ENCODE assay signal across 24 cellular contexts in genomic region chr1:153799016-153799415, GRCh38. TPM values are rescaled to one million over a fixed set of nuclear protein-coding genes. Genes with fewer than 3 reads are reported as not detected.
DNase-seq lines count a peak whose midpoint lies in the region; ATAC-seq and TF ChIP-seq lines count a peak whose summit lies in the region.
"Had no signal": no experiment of that assay in that cellular context is flagged by ENCODE, and none has a peak within 500 bp of the region (broad histone marks: within the 10 kb centered on the region; RNA-seq: fewer than 3 reads in every experiment).

No MANE protein-coding gene starts in this region.

- no peaks in the 10 kb centered on the region for H3K27me3 Mint-ChIP-seq in activated T-cell treated with anti-CD3 and anti-CD28 coated beads, Interleukin-2, amount 50 U/mL, for 4 hours (ENCODE audit: low read depth)
- H3K27me3 Mint-ChIP-seq in activated CD8-positive, alpha-beta T cell treated with anti-CD3 and anti-CD28 coated beads, Interleukin-2, amount 10 ng/mL, durations not matched to agents 7 days and 5 days (ENCODE audit: low read depth) = no peaks in the 10 kb centered on the region

- no peak for ATAC-seq in activated T-cell treated with anti-CD3 and anti-CD28 coated beads, Interleukin-2, amount 50 U/mL, for 4 hours
- no peak for ATAC-seq in upper lobe of right lung
- no peak for ATAC-seq in activated CD8-positive, alpha-beta T cell treated with anti-CD3 and anti-CD28 coated beads, Interleukin-2, amount 10 ng/mL, durations not matched to agents 7 days and 5 days

- intact Hi-C loops in upper lobe of right lung (cut with DNase I) (loop anchor here (5.0 kb wide), 1 partner anchor 188 kb away; the partner anchor contains the start of gene RAB13), esophagus muscularis mucosa (cut with DNase I) (loop anchor here (5.0 kb wide), 1 partner anchor 123 kb away; the partner anchor contains the start of gene GATAD2B)

- POLR2A ChIA-PET in HEK293T (lab: Yijun Ruan, JAX) = interaction anchor here (0.7 to 2.7 kb wide), 6 partner anchors 124 to 191 kb away, joined by 3 to 12 read pairs (median 5); partner anchors contain the start of genes CREB3L4, GATAD2B, JTB and RPS27
- POLR2A ChIA-PET in activated CD8-positive, alpha-beta T cell treated with anti-CD3 and anti-CD28 coated beads, Interleukin-2, amount 10 ng/mL, durations not matched to agents 7 days and 5 days (lab: Charles Lee) = interaction anchor here (1.2 to 2.0 kb wide), 2 partner anchors 147 to 194 kb away, joined by 3 to 5 read pairs; partner anchors contain the start of gene DENND4B

- H3K27ac Mint-ChIP-seq in activated CD8-positive, alpha-beta T cell treated with anti-CD3 and anti-CD28 coated beads, Interleukin-2, amount 10 ng/mL, durations not matched to agents 7 days and 5 days = no peak overlapping the region

- DNase-seq in activated T-cell treated with anti-CD3 and anti-CD28 coated beads, Interleukin-2, amount 50 U/mL, for 1 hour = peak; percentile 7
- DNase-seq in activated T-cell treated with anti-CD3 and anti-CD28 coated beads, Interleukin-2, amount 50 U/mL, for 4 hours = no peak
- DNase-seq in HEK293T (ENCODE audit: extremely low spot score) = peak; percentile 5
- peak; percentile 67 for DNase-seq in mesenteric fat pad (ENCODE audit: low spot score)
- DNase-seq in upper lobe of right lung = peak; percentile 19
- no peak for DNase-seq in esophagus muscularis mucosa (ENCODE audit: extremely low spot score)
- no peak for DNase-seq in NCI-H2196 (lab: John Stamatoyannopoulos, UW; ENCODE audit: unreplicated experiment)
- no peak for DNase-seq in activated CD8-positive, alpha-beta T cell treated with anti-CD3 and anti-CD28 coated beads, Interleukin-2, amount 10 ng/mL, durations not matched to agents 7 days and 5 days
- DNase-seq: 8988T, DMS 273 treated with DMSO at 0.1 percent for 48 hours, DMS79 treated with DMSO at 0.1 percent for 48 hours, KBM-7, NCI-H1105, NCI-H146, NCI-H2029, NCI-H226, NCI-H510A treated with DMSO at 0.1 percent for 48 hours, NCI-H748 treated with DMSO at 0.1 percent for 48 hours, PC-9, RPMI8226, SHP77 treated with DMSO at 0.1 percent for 48 hours had no signal

- H3K27me3 ChIP-seq in upper lobe of right lung (no peaks in the 10 kb centered on the region), esophagus muscularis mucosa (no peaks in the 10 kb centered on the region)

- H3K36me3 Mint-ChIP-seq in activated T-cell treated with anti-CD3 and anti-CD28 coated beads, Interleukin-2, amount 50 U/mL, for 4 hours (ENCODE audit: insufficient read depth) = peaks cover 3% of the 10 kb centered on the region
- H3K36me3 Mint-ChIP-seq in activated CD8-positive, alpha-beta T cell treated with anti-CD3 and anti-CD28 coated beads, Interleukin-2, amount 10 ng/mL, durations not matched to agents 7 days and 5 days (ENCODE audit: low read depth) = peaks cover 20% of the 10 kb centered on the region

- peaks cover 8% of the 10 kb centered on the region for H3K4me1 ChIP-seq in upper lobe of right lung
- peaks cover 0 to 12% (median 6%) of the 10 kb centered on the region in 4 donors for H3K4me1 ChIP-seq in esophagus muscularis mucosa
- H3K4me1 ChIP-seq: HAP-1 had no signal

- TF ChIP-seq POLR2A in esophagus muscularis mucosa (IDR thresholded peaks at IDR 0.05; ENCODE audit: low read depth) = no peak

- no peak for TF ChIP-seq CTCF in upper lobe of right lung (IDR thresholded peaks at IDR 0.05)
- no peak for TF ChIP-seq CTCF in esophagus muscularis mucosa (IDR thresholded peaks at IDR 0.05)

- no peak overlapping the region for H3K27ac ChIP-seq in upper lobe of right lung
- no peak overlapping the region for H3K27ac ChIP-seq in esophagus muscularis mucosa (replicated peaks in 1 of 4)
- H3K27ac ChIP-seq: C4-2B, PC-9, SK-N-MC had no signal

- H3K4me1 Mint-ChIP-seq in activated T-cell treated with anti-CD3 and anti-CD28 coated beads, Interleukin-2, amount 50 U/mL, for 4 hours (ENCODE audit: low read depth) = peaks cover 11% of the 10 kb centered on the region
- peaks cover 66% of the 10 kb centered on the region for H3K4me1 Mint-ChIP-seq in activated CD8-positive, alpha-beta T cell treated with anti-CD3 and anti-CD28 coated beads, Interleukin-2, amount 10 ng/mL, durations not matched to agents 7 days and 5 days (ENCODE audit: low read depth)

- H3K36me3 ChIP-seq in upper lobe of right lung (no peaks in the 10 kb centered on the region), esophagus muscularis mucosa (peaks cover 0 to 12% (median 5%) of the 10 kb centered on the region in 4 donors)

- H3K4me3 ChIP-seq in upper lobe of right lung = no peak overlapping the region
- no peak overlapping the region for H3K4me3 ChIP-seq in esophagus muscularis mucosa
- H3K4me3 ChIP-seq: HAP-1, PC-9, SK-N-MC had no signal

- H3K9me3 Mint-ChIP-seq in activated T-cell treated with anti-CD3 and anti-CD28 coated beads, Interleukin-2, amount 50 U/mL, for 4 hours = no peaks in the 10 kb centered on the region
- no peaks in the 10 kb centered on the region for H3K9me3 Mint-ChIP-seq in activated CD8-positive, alpha-beta T cell treated with anti-CD3 and anti-CD28 coated beads, Interleukin-2, amount 10 ng/mL, durations not matched to agents 7 days and 5 days (ENCODE audit: insufficient read depth)

- TF ChIP-seq EP300 in esophagus muscularis mucosa (IDR thresholded peaks at IDR 0.05) = no peak

- H3K9me3 ChIP-seq in upper lobe of right lung (no peaks in the 10 kb centered on the region), esophagus muscularis mucosa (no peaks in the 10 kb centered on the region)
- H3K9me3 ChIP-seq: HAP-1 had no signal

- 80% methylated on average over 3 of the region's 4 CpGs for WGBS in esophagus muscularis mucosa

- no peak overlapping the region for H3K4me3 Mint-ChIP-seq in activated T-cell treated with anti-CD3 and anti-CD28 coated beads, Interleukin-2, amount 50 U/mL, for 4 hours
- H3K4me3 Mint-ChIP-seq in activated CD8-positive, alpha-beta T cell treated with anti-CD3 and anti-CD28 coated beads, Interleukin-2, amount 10 ng/mL, durations not matched to agents 7 days and 5 days = no peak overlapping the region

- CTCF ChIA-PET in HEK293T (lab: Yijun Ruan, JAX) = interaction anchor here (0.6 to 3.0 kb wide), 3 partner anchors 32 to 188 kb away, joined by 3 to 16 read pairs (median 3); partner anchors contain the start of gene RAB13
- CTCF ChIA-PET in activated CD8-positive, alpha-beta T cell treated with anti-CD3 and anti-CD28 coated beads, Interleukin-2, amount 10 ng/mL, durations not matched to agents 7 days and 5 days (lab: Charles Lee) = interaction anchor here (2.6 to 4.6 kb wide), 4 partner anchors 18 to 187 kb away, joined by 9 to 50 read pairs (median 23); partner anchors contain the start of genes DENND4B and RAB13

TF ChIP-seq in HEK293T, 16 proteins besides CTCF, POLR2A, EP300 and RAD21:
- no peak for TF ChIP-seq TARDBP (IDR thresholded peaks at IDR 0.05)
- TF ChIP-seq PKNOX1 (IDR thresholded peaks at IDR 0.05) = no peak
- no peak for TF ChIP-seq LEF1 (IDR thresholded peaks at IDR 0.05; ENCODE audit: borderline replicate concordance)
- no peak for TF ChIP-seq NFRKB (IDR thresholded peaks at IDR 0.05)
- no peak for TF ChIP-seq CTBP1 (IDR thresholded peaks at IDR 0.05; ENCODE audit: borderline replicate concordance)
- TF ChIP-seq SP1 (IDR thresholded peaks at IDR 0.05) = no peak
- TF ChIP-seq BHLHE40 (IDR thresholded peaks at IDR 0.05; ENCODE audit: borderline replicate concordance) = no peak
- TF ChIP-seq ZNF384 (IDR thresholded peaks at IDR 0.05) = no peak
- no peak for TF ChIP-seq SUZ12 (IDR thresholded peaks at IDR 0.05)
- no peak for TF ChIP-seq HDGF (IDR thresholded peaks at IDR 0.05; ENCODE audit: borderline replicate concordance)
- no peak for TF ChIP-seq ARNT (IDR thresholded peaks at IDR 0.05)
- no peak for TF ChIP-seq L3MBTL2 (conservative IDR thresholded peaks at IDR 0.05)
- TF ChIP-seq FOXK2 (IDR thresholded peaks at IDR 0.05) = no peak
- TF ChIP-seq FOXA1 (IDR thresholded peaks at IDR 0.05) = no peak
- TF ChIP-seq FOXM1 (IDR thresholded peaks at IDR 0.05; ENCODE audit: borderline replicate concordance) = no peak
- no peak for TF ChIP-seq ELF4 (IDR thresholded peaks at IDR 0.05)

RNA-seq across cellular contexts. Expression of gene SLC27A3, which starts 23.8 kb away (rescaled TPM):
- 1 to 10 TPM; 3.8 to 6.0 (median 6.0) TPM for total RNA-seq in activated T-cell treated with anti-CD3 and anti-CD28 coated beads, Interleukin-2, amount 50 U/mL, for 4 hours
- total RNA-seq in mesenteric fat pad (87.4 TPM), upper lobe of right lung (105 TPM), esophagus muscularis mucosa (10 to 100 TPM; 12.9 to 29.5 (median 19.9) TPM)
- 10 to 100 TPM; 41.1 to 50.1 TPM for total RNA-seq in activated CD8-positive, alpha-beta T cell treated with anti-CD3 and anti-CD28 coated beads, Interleukin-2, amount 10 ng/mL, durations not matched to agents 7 days and 5 days

Comparison
In these comparisons a context has a peak if more than half of its experiments do, and no peak if none do; other contexts are left out.
1. DNase-seq: peak in activated T-cell treated with anti-CD3 and anti-CD28 coated beads, Interleukin-2, amount 50 U/mL, for 1 hour (single experiment), HEK293T (single experiment), mesenteric fat pad (single experiment) and upper lobe of right lung (single experiment); none in activated T-cell treated with anti-CD3 and anti-CD28 coated beads, Interleukin-2, amount 50 U/mL, for 4 hours (single experiment), esophagus muscularis mucosa (single experiment), NCI-H2196 (single experiment) and activated CD8-positive, alpha-beta T cell treated with anti-CD3 and anti-CD28 coated beads, Interleukin-2, amount 10 ng/mL, durations not matched to agents 7 days and 5 days (single experiment).